ENCODE assay signal across 8 cellular contexts in genomic region chr11:64850979-64851567, GRCh38. TPM values are rescaled to one million over a fixed set of nuclear protein-coding genes. Genes with fewer than 3 reads are reported as not detected.
DNase-seq lines count a peak whose midpoint lies in the region; ATAC-seq, FAIRE-seq and TF ChIP-seq lines count a peak whose summit lies in the region.

No MANE protein-coding gene starts in this region.

- H3K4me1 ChIP-seq in mesodermal cell (ENCODE audit: control insufficient read depth, insufficient read depth, low read length, poor library complexity, severe bottlenecking) = peaks cover 37% of the 10 kb centered on the region

- no peak for TF ChIP-seq CTCF in activated CD8-positive, alpha-beta T cell treated with anti-CD3 and anti-CD28 coated beads for 36 hours (IDR thresholded peaks at IDR 0.05)

- no peak for FAIRE-seq in RCC 7860 (lab: Jason Lieb, UNC)

- H3K27me3 Mint-ChIP-seq in activated CD8-positive, alpha-beta T cell treated with anti-CD3 and anti-CD28 coated beads for 36 hours = no peaks in the 10 kb centered on the region

- 77% methylated on average over 12 to 13 of the region's 13 CpGs for WGBS in mesodermal cell (ENCODE audit: insufficient coverage in 2 of 2), 2 experiments

- H3K4me3 Mint-ChIP-seq in activated CD8-positive, alpha-beta T cell treated with anti-CD3 and anti-CD28 coated beads for 36 hours = peak overlapping the region; percentile 35

- POLR2A ChIA-PET in activated CD8-positive, alpha-beta T cell treated with anti-CD3 and anti-CD28 coated beads for 36 hours (lab: Charles Lee) = interaction anchor here (0.7 to 26.2 kb wide), 5 partner anchors 12 to 65 kb away, joined by 3 to 768 read pairs (median 3); partner anchors contain the start of gene EHD1

- H3K9me3 ChIP-seq in mesodermal cell (ENCODE audit: control insufficient read depth, low read length) = no peaks in the 10 kb centered on the region

- DNase-seq in Daoy (ENCODE audit: low read depth) (peak; percentile 30), NCI-H1105 treated with DMSO at 0.1 percent for 48 hours (lab: John Stamatoyannopoulos, UW) (no peak), NCI-H2227 (lab: John Stamatoyannopoulos, UW; ENCODE audit: unreplicated experiment) (no peak), RCC 7860 (ENCODE audit: low spot score) (no peak)
- DNase-seq in activated CD8-positive, alpha-beta T cell treated with anti-CD3 and anti-CD28 coated beads for 36 hours = peak; percentile 86

- peaks cover 32% of the 10 kb centered on the region for H3K36me3 Mint-ChIP-seq in activated CD8-positive, alpha-beta T cell treated with anti-CD3 and anti-CD28 coated beads for 36 hours (ENCODE audit: low read depth)

- peak overlapping the region; percentile 88 for H3K27ac Mint-ChIP-seq in activated CD8-positive, alpha-beta T cell treated with anti-CD3 and anti-CD28 coated beads for 36 hours

- peak; percentile 65 for ATAC-seq in GM19324 (IDR thresholded peaks at IDR 0.05; ENCODE audit: low FRiP score, unreplicated experiment)
- ATAC-seq in HG03139 (IDR thresholded peaks at IDR 0.05; ENCODE audit: unreplicated experiment) = peak; percentile 59
- peak; percentile 68 for ATAC-seq in activated CD8-positive, alpha-beta T cell treated with anti-CD3 and anti-CD28 coated beads for 36 hours

- H3K4me1 Mint-ChIP-seq in activated CD8-positive, alpha-beta T cell treated with anti-CD3 and anti-CD28 coated beads for 36 hours (ENCODE audit: low read depth) = peaks cover 82% of the 10 kb centered on the region

- no peak overlapping the region for H3K4me3 ChIP-seq in mesodermal cell (ENCODE audit: extremely low read depth, insufficient read depth, low read length, poor library complexity, severe bottlenecking)

- no peaks in the 10 kb centered on the region for H3K9me3 Mint-ChIP-seq in activated CD8-positive, alpha-beta T cell treated with anti-CD3 and anti-CD28 coated beads for 36 hours

- peaks cover 30% of the 10 kb centered on the region for H3K36me3 ChIP-seq in mesodermal cell (ENCODE audit: control insufficient read depth, insufficient read depth, low read length)

- CTCF ChIA-PET in activated CD8-positive, alpha-beta T cell treated with anti-CD3 and anti-CD28 coated beads for 36 hours (lab: Charles Lee) = interaction anchor here (18.5 to 28.9 kb wide), 2 partner anchors 13 to 35 kb away, joined by 316 to 1168 read pairs; partner anchors contain the start of gene EHD1

- H3K27ac ChIP-seq in mesodermal cell (ENCODE audit: low read depth, low read length, severe bottlenecking) = peak overlapping the region; percentile 41

- intact Hi-C loops in activated CD8-positive, alpha-beta T cell treated with anti-CD3 and anti-CD28 coated beads for 36 hours (cut with micrococcal nuclease) = no loop called here

RNA-seq across cellular contexts. Expression of gene CDC42BPG, which starts 6.6 kb away (rescaled TPM):
- total RNA-seq in Daoy (2014; rRNA removed; shearing (Covaris generic)) = 0.06 and 0.15 TPM in 2 replicates
- under 1 TPM; 0.31 to 0.61 TPM for total RNA-seq in activated CD8-positive, alpha-beta T cell treated with anti-CD3 and anti-CD28 coated beads for 36 hours
- 4.0 TPM for polyA plus RNA-seq in mesodermal cell (2013, experiment 1 of 2)
- 3.1 TPM for polyA plus RNA-seq in mesodermal cell (2013, experiment 2 of 2)

RNA-seq across cellular contexts. Expression of gene EHD1, which starts 27.3 kb away (rescaled TPM):
- 27.0 and 35.6 TPM in 2 replicates for total RNA-seq in Daoy (2014; rRNA removed; shearing (Covaris generic))
- total RNA-seq in activated CD8-positive, alpha-beta T cell treated with anti-CD3 and anti-CD28 coated beads for 36 hours = 10 to 100 TPM; 60.3 to 65.1 TPM
- polyA plus RNA-seq in mesodermal cell (2013, experiment 1 of 2) = 41.5 TPM
- 36.3 TPM for polyA plus RNA-seq in mesodermal cell (2013, experiment 2 of 2)

RNA-seq across cellular contexts. Expression of gene MEN1, which starts 40.7 kb away (rescaled TPM):
- 14.0 and 15.0 TPM in 2 replicates for total RNA-seq in Daoy (2014; rRNA removed; shearing (Covaris generic))
- 10 to 100 TPM; 25.8 to 29.0 TPM for total RNA-seq in activated CD8-positive, alpha-beta T cell treated with anti-CD3 and anti-CD28 coated beads for 36 hours
- 50.2 TPM for polyA plus RNA-seq in mesodermal cell (2013, experiment 1 of 2)
- polyA plus RNA-seq in mesodermal cell (2013, experiment 2 of 2) = 42.8 TPM

RNA-seq across cellular contexts. Expression of gene MAP4K2, which starts 48.1 kb away (rescaled TPM):
- total RNA-seq in Daoy (2014; rRNA removed; shearing (Covaris generic)) = 6.7 and 10.4 TPM in 2 replicates
- total RNA-seq in activated CD8-positive, alpha-beta T cell treated with anti-CD3 and anti-CD28 coated beads for 36 hours = 10 to 100 TPM; 56.4 to 58.0 TPM
- 43.9 TPM for polyA plus RNA-seq in mesodermal cell (2013, experiment 1 of 2)
- polyA plus RNA-seq in mesodermal cell (2013, experiment 2 of 2) = 33.9 TPM

Comparison
In these comparisons a context has a peak if more than half of its experiments do, and no peak if none do; other contexts are left out.
1. DNase-seq: peak in Daoy (single experiment) and activated CD8-positive, alpha-beta T cell treated with anti-CD3 and anti-CD28 coated beads for 36 hours (single experiment); none in NCI-H1105 treated with DMSO at 0.1 percent for 48 hours (single experiment), NCI-H2227 (single experiment) and RCC 7860 (single experiment).
2. Peak in every context shown above with its lines, with median percentiles within 50 percentile points of each other: ATAC-seq.